Comparison of ENCODE assay signal across 1 cellular context in the genomic region with DNA sequence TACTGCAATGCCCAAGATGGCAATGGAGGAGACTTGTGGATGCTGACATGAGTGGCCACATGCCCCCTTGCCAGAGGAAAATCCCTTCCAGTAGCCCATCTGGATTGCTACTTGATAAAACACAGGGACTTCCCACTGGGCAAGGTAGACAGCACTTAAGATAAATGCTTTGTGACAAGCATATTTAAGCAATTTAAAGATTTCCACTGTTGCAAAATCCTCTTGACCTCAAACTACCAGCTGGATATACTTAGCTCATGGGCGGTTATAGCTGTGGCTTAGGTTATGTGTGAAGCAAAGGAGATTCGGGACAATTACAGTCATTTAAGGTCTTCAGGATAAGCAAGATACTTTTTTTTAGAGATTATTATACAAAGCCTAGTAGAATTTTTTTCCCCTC.
A peak's percentile ranks its signal among the peaks of the same experiment; 100 is the strongest.
TF ChIP-seq lines count a peak whose summit lies in the region.

No MANE protein-coding gene starts in this region.

TF ChIP-seq in SK-N-SH, 30 proteins besides CTCF, POLR2A, EP300 and RAD21 (continued from another document):
- TF ChIP-seq, protein P1, sequence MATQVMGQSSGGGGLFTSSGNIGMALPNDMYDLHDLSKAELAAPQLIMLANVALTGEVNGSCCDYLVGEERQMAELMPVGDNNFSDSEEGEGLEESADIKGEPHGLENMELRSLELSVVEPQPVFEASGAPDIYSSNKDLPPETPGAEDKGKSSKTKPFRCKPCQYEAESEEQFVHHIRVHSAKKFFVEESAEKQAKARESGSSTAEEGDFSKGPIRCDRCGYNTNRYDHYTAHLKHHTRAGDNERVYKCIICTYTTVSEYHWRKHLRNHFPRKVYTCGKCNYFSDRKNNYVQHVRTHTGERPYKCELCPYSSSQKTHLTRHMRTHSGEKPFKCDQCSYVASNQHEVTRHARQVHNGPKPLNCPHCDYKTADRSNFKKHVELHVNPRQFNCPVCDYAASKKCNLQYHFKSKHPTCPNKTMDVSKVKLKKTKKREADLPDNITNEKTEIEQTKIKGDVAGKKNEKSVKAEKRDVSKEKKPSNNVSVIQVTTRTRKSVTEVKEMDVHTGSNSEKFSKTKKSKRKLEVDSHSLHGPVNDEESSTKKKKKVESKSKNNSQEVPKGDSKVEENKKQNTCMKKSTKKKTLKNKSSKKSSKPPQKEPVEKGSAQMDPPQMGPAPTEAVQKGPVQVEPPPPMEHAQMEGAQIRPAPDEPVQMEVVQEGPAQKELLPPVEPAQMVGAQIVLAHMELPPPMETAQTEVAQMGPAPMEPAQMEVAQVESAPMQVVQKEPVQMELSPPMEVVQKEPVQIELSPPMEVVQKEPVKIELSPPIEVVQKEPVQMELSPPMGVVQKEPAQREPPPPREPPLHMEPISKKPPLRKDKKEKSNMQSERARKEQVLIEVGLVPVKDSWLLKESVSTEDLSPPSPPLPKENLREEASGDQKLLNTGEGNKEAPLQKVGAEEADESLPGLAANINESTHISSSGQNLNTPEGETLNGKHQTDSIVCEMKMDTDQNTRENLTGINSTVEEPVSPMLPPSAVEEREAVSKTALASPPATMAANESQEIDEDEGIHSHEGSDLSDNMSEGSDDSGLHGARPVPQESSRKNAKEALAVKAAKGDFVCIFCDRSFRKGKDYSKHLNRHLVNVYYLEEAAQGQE (IDR thresholded peaks at IDR 0.05; ENCODE audit: low read depth, low read length) = no peak
- TF ChIP-seq NRF1 (IDR thresholded peaks at IDR 0.05; ENCODE audit: low read depth, low read length) (no peak), TCF12 (IDR thresholded peaks at IDR 0.05) (peak; percentile 98), FOXJ3 (CRISPR knock-in tag; IDR thresholded peaks at IDR 0.05) (no peak), TEAD4 (IDR thresholded peaks at IDR 0.05; ENCODE audit: borderline replicate concordance, insufficient read depth) (peak; percentile 57; the same call in 1 of the 2 replicates), PBX3 (IDR thresholded peaks at IDR 0.05) (peak; percentile 88), SIN3A (IDR thresholded peaks at IDR 0.05; ENCODE audit: borderline replicate concordance, low read depth, low read length) (0 out of 2 replicates have a peak, but pooled peaks have one; percentile 56), TAF1 (IDR thresholded peaks at IDR 0.05; ENCODE audit: borderline replicate concordance, low read depth, low read length) (no peak), ZBTB33 (IDR thresholded peaks at IDR 0.05; ENCODE audit: borderline replicate concordance, low read depth) (no peak), GABPA (IDR thresholded peaks at IDR 0.05; ENCODE audit: low read depth) (no peak), USF1 (IDR thresholded peaks at IDR 0.05; ENCODE audit: borderline replicate concordance, low read depth) (no peak)
TF ChIP-seq in SK-N-SH: peak in this region for 7.
